8 cellular contexts compared by ENCODE assay signal in genomic region chr22:39519681-39520053, GRCh38. TPM values are rescaled to one million over a fixed set of nuclear protein-coding genes. Genes with fewer than 3 reads are reported as not detected.
DNase-seq lines count a peak whose midpoint lies in the region; ATAC-seq and TF ChIP-seq lines count a peak whose summit lies in the region.

No MANE protein-coding gene starts in this region.

- H4K8ac ChIP-seq in mesenchymal stem cell (ENCODE audit: low read length), result peak overlapping the region; percentile 82

- H2AFZ ChIP-seq in mesenchymal stem cell (ENCODE audit: low read depth, low read length), result peak overlapping the region; percentile 59

- peak overlapping the region; percentile 37 for H2AK5ac ChIP-seq in mesenchymal stem cell (ENCODE audit: low read length, severe bottlenecking)

- H4K91ac ChIP-seq in mesenchymal stem cell (ENCODE audit: low read length), result peak overlapping the region; percentile 96

- H3K4me1 ChIP-seq in mesenchymal stem cell (ENCODE audit: control insufficient read depth, insufficient read depth, low read depth, low read length) (peaks cover 19% of the 10 kb centered on the region), upper lobe of left lung (peaks cover 42 to 45% (median 45%) of the 10 kb centered on the region in 4 donors)

- peaks cover 20% of the 10 kb centered on the region for H3K79me1 ChIP-seq in mesenchymal stem cell (replicated peaks; ENCODE audit: low read length, poor library complexity, severe bottlenecking)

- peak overlapping the region; percentile 100 for H3K9ac ChIP-seq in mesenchymal stem cell (ENCODE audit: low read length)

- H3K18ac ChIP-seq in mesenchymal stem cell (ENCODE audit: low read depth in 1 of 2, low read length in 2 of 2), result peak overlapping the region; percentile 85 to 93

- no peak overlapping the region for H2BK120ac ChIP-seq in mesenchymal stem cell (ENCODE audit: low read depth, low read length)

- under 1% methylated on average over 32 of the region's 32 CpGs for whole genome bisulfite sequencing in mesenchymal stem cell
- WGBS in upper lobe of left lung, 2 donors, result 0% methylated on average over 30 of the region's 32 CpGs; no CpG with 5 or more reads in 1 of the 2 donors

- peak overlapping the region in 1 of 2 experiments; percentile 72 for H3K14ac ChIP-seq in mesenchymal stem cell (ENCODE audit: low read length in 2 of 2)

- TF ChIP-seq EP300 in upper lobe of left lung (IDR thresholded peaks at IDR 0.05), result no peak

- peak; percentile 73 for DNase-seq in AG08396 (ENCODE audit: low spot score)
- DNase-seq in RPMI8226, result peak; percentile 58
- peak in 5 of 10 donors; percentile 58 to 72 (median 66) for DNase-seq in dorsolateral prefrontal cortex
- peak; percentile 77 for DNase-seq in mesenchymal stem cell
- peak in 1 of 2 donors; percentile 71 for DNase-seq in upper lobe of left lung
- DNase-seq in iPS-NIHi7 (ENCODE audit: extremely low spot score), result no peak

- peak overlapping the region; percentile 71 to 89 for H3K4ac ChIP-seq in mesenchymal stem cell (ENCODE audit: low read depth in 1 of 2, low read length in 2 of 2)

- H3K27ac ChIP-seq in dorsolateral prefrontal cortex (peak overlapping the region; percentile 91 to 100 (median 99)), mesenchymal stem cell (ENCODE audit: low read length, poor library complexity, severe bottlenecking) (peak overlapping the region; percentile 94), upper lobe of left lung (peak overlapping the region; percentile 98 to 100 (median 99))

- no peak overlapping the region for H2BK12ac ChIP-seq in mesenchymal stem cell (ENCODE audit: low read length in 2 of 2)

- H2BK5ac ChIP-seq in mesenchymal stem cell (ENCODE audit: low read depth, low read length, poor library complexity, severe bottlenecking), result peak overlapping the region; percentile 49

- H3K9me3 ChIP-seq in mesenchymal stem cell (ENCODE audit: control insufficient read depth, low read length), result no peaks in the 10 kb centered on the region
- no peaks in the 10 kb centered on the region for H3K9me3 ChIP-seq in upper lobe of left lung

- H3K27me3 ChIP-seq in dorsolateral prefrontal cortex (no peaks in the 10 kb centered on the region), mesenchymal stem cell (ENCODE audit: control insufficient read depth in 1 of 2, insufficient read depth in 1 of 2, low read length in 2 of 2) (no peaks in the 10 kb centered on the region), upper lobe of left lung (no peaks in the 10 kb centered on the region)

- peak in 2 of 4 donors; percentile 36 to 42 for TF ChIP-seq POLR2A in upper lobe of left lung (IDR thresholded peaks at IDR 0.05)

- H3K4me3 ChIP-seq in dorsolateral prefrontal cortex, result peak overlapping the region; percentile 68 to 100 (median 99)
- H3K4me3 ChIP-seq in mesenchymal stem cell (ENCODE audit: insufficient read depth in 1 of 2, low read depth in 1 of 2, low read length in 2 of 2), result peak overlapping the region; percentile 77 to 97
- H3K4me3 ChIP-seq in upper lobe of left lung, result peak overlapping the region; percentile 76 to 98 (median 94)

- peak overlapping the region; percentile 97 for H2BK15ac ChIP-seq in mesenchymal stem cell (ENCODE audit: low read depth, poor library complexity, severe bottlenecking)

- peak in 55 of 56 donors; percentile 17 to 70 (median 51) for TF ChIP-seq CTCF in dorsolateral prefrontal cortex (IDR thresholded peaks at IDR 0.05 in 54 of 56, conservative IDR thresholded peaks at IDR 0.05 in 2 of 56; ENCODE audit: low read depth in 1 of 56, partially characterized antibody in 56 of 56)
- TF ChIP-seq CTCF in upper lobe of left lung (IDR thresholded peaks at IDR 0.05), result peak in 5 of 6 experiments; percentile 26 to 58 (median 41)

- peak overlapping the region; percentile 72 for H3K4me2 ChIP-seq in mesenchymal stem cell (ENCODE audit: low read length, poor library complexity, severe bottlenecking)

- ATAC-seq in GM18502 (IDR thresholded peaks at IDR 0.05; ENCODE audit: poor library complexity, unreplicated experiment), result peak; percentile 4
- peak; percentile 13 for ATAC-seq in HG02943 (IDR thresholded peaks at IDR 0.05; ENCODE audit: low read depth, unreplicated experiment)
- peak; percentile 49 to 61 for ATAC-seq in upper lobe of left lung (ENCODE audit: low FRiP score in 2 of 2)

- H3K23ac ChIP-seq in mesenchymal stem cell (ENCODE audit: low read length in 2 of 2), result peak overlapping the region in 1 of 2 experiments; percentile 18

- intact Hi-C loops in dorsolateral prefrontal cortex (cut with DNase I), result loop anchor here (1.0 to 10.0 kb wide), 7 partner anchors 13 to 755 kb away; partner anchors contain the start of genes MIEF1 (in 2 of the 2), RPL3 (in 1 of the 2), RPS19BP1 (in 1 of the 2) and SYNGR1 (in 1 of the 2)

- H3K36me3 ChIP-seq in mesenchymal stem cell (ENCODE audit: control insufficient read depth in 1 of 2, insufficient read depth in 2 of 2, low read depth in 1 of 2, low read length in 2 of 2), result peaks cover 47 to 63% of the 10 kb centered on the region in 2 experiments
- peaks cover 23 to 58% (median 42%) of the 10 kb centered on the region in 4 donors for H3K36me3 ChIP-seq in upper lobe of left lung

RNA-seq across cellular contexts. Expression of gene ATF4, which starts 0.7 kb away (rescaled TPM):
- 100 to 1,000 TPM; 110 to 287 (median 161) TPM for total RNA-seq in dorsolateral prefrontal cortex
- polyA plus RNA-seq in mesenchymal stem cell (2013, experiment 1 of 2), result 513 TPM
- polyA plus RNA-seq in mesenchymal stem cell (2013, experiment 2 of 2), result 503 TPM
- total RNA-seq in upper lobe of left lung, result 100 to 1,000 TPM; 255 to 402 (median 364) TPM

RNA-seq across cellular contexts. Expression of gene RPS19BP1, which starts 12.9 kb away (rescaled TPM):
- total RNA-seq in dorsolateral prefrontal cortex (100 to 1,000 TPM in 2 of 120 experiments, 10 to 100 TPM in 118; 44.3 to 109 (median 63.6) TPM), upper lobe of left lung (100 to 1,000 TPM in 4 of 6 donors, 10 to 100 TPM in 2; 71.2 to 168 (median 106) TPM)
- polyA plus RNA-seq in mesenchymal stem cell (2013, experiment 1 of 2), result 59.9 TPM
- polyA plus RNA-seq in mesenchymal stem cell (2013, experiment 2 of 2), result 59.6 TPM

RNA-seq across cellular contexts. Expression of gene MIEF1, which starts 17.6 kb away (rescaled TPM):
- total RNA-seq in dorsolateral prefrontal cortex (10 to 100 TPM; 21.3 to 40.7 (median 28.0) TPM), upper lobe of left lung (10 to 100 TPM; 10.5 to 35.3 (median 25.6) TPM)
- polyA plus RNA-seq in mesenchymal stem cell (2013, experiment 1 of 2), result 19.0 TPM
- polyA plus RNA-seq in mesenchymal stem cell (2013, experiment 2 of 2), result 19.9 TPM

RNA-seq across cellular contexts. Expression of gene CACNA1I, which starts 50.9 kb away (rescaled TPM):
- total RNA-seq in dorsolateral prefrontal cortex (10 to 100 TPM in 119 of 120 experiments, 1 to 10 TPM in 1; 7.4 to 42.2 (median 25.6) TPM), upper lobe of left lung (1 to 10 TPM in 1 of 6 donors, under 1 TPM in 5; 0.15 to 4.2 (median 0.34) TPM)
- under 0.01 TPM for polyA plus RNA-seq in mesenchymal stem cell (2013, experiment 1 of 2)
- 0.01 TPM for polyA plus RNA-seq in mesenchymal stem cell (2013, experiment 2 of 2)

Comparison
In these comparisons a context has a peak if more than half of its experiments do, and no peak if none do; other contexts are left out.
1. ATAC-seq: peak in every context shown above with its lines; median percentile 55 in upper lobe of left lung; 13 in HG02943; 4 in GM18502.